35 cellular contexts compared by ENCODE assay signal in genomic region chr9:137336735-137337134, GRCh38.
"Had no signal": no experiment of that assay in that cellular context is flagged by ENCODE, and none has a peak within 500 bp of the region (broad histone marks: within the 10 kb centered on the region; RNA-seq: fewer than 3 reads in every experiment).

No MANE protein-coding gene starts in this region.

- H3K4me3 Mint-ChIP-seq: activated B cell treated with CpG ODN at 0.5 μM for 24 hours; activated CD4-positive, alpha-beta memory T cell treated with anti-CD3 and anti-CD28 coated beads, Interleukin-2, amount 10 ng/mL, durations not matched to agents 7 days and 5 days; activated CD4-positive, alpha-beta T cell treated with anti-CD3 and anti-CD28 coated beads, Interleukin-2, amount 10 ng/mL, durations not matched to agents 7 days and 5 days; activated CD8-positive, alpha-beta memory T cell treated with anti-CD3 and anti-CD28 coated beads, Interleukin-2, amount 10 ng/mL, durations not matched to agents 7 days and 5 days; activated CD8-positive, alpha-beta T cell treated with anti-CD3 and anti-CD28 coated beads, Interleukin-2, amount 10 ng/mL, durations not matched to agents 7 days and 5 days; activated naive CD4-positive, alpha-beta T cell treated with anti-CD3 and anti-CD28 coated beads, Interleukin-2, amount 10 ng/mL, durations not matched to agents 7 days and 5 days; activated naive CD4-positive, alpha-beta T cell treated with anti-CD3 and anti-CD28 coated beads, Interleukin-2, amount 50 U/mL, for 24 hours; activated naive CD8-positive, alpha-beta T cell; activated naive CD8-positive, alpha-beta T cell treated with anti-CD3 and anti-CD28 coated beads, Interleukin-2, amount 10 ng/mL, durations not matched to agents 7 days and 5 days; activated naive CD8-positive, alpha-beta T cell treated with anti-CD3 and anti-CD28 coated beads, Interleukin-2, amount 50 U/mL, for 24 hours; activated T-cell treated with anti-CD3 and anti-CD28 coated beads, Interleukin-2, amount 50 U/mL, for 4 hours; T-helper 1 cell treated with Interleukin-12 subunit alpha and Interleukin-12 subunit beta and Interleukin-4 antibody, amounts not matched to agents 30 μg/mL and 1 μg/mL, for 36 hours; T-helper 2 cell treated with Interferon-gamma antibody and Interleukin-4, amounts not matched to agents 5 μg/mL and 100 μg/mL, for 36 hours had no signal

- H3K27me3 Mint-ChIP-seq: activated CD4-positive, alpha-beta T cell treated with anti-CD3 and anti-CD28 coated beads, Interleukin-2, amount 10 ng/mL, durations not matched to agents 7 days and 5 days; activated CD8-positive, alpha-beta memory T cell treated with anti-CD3 and anti-CD28 coated beads, Interleukin-2, amount 10 ng/mL, durations not matched to agents 7 days and 5 days; activated naive CD4-positive, alpha-beta T cell treated with anti-CD3 and anti-CD28 coated beads, Interleukin-2, amount 10 ng/mL, durations not matched to agents 7 days and 5 days; activated naive CD4-positive, alpha-beta T cell treated with anti-CD3 and anti-CD28 coated beads, Interleukin-2, amount 50 U/mL, for 24 hours; activated naive CD8-positive, alpha-beta T cell; activated naive CD8-positive, alpha-beta T cell treated with anti-CD3 and anti-CD28 coated beads, Interleukin-2, amount 10 ng/mL, durations not matched to agents 7 days and 5 days; activated naive CD8-positive, alpha-beta T cell treated with anti-CD3 and anti-CD28 coated beads, Interleukin-2, amount 50 U/mL, for 24 hours had no signal

- H3K27me3 ChIP-seq: ascending aorta, body of pancreas, brain microvascular endothelial cell, breast epithelium had no signal

- H3K9me3 ChIP-seq: body of pancreas had no signal

- FAIRE-seq: colon, TTC549 had no signal

- H3K4me1 Mint-ChIP-seq: activated CD4-positive, alpha-beta memory T cell treated with anti-CD3 and anti-CD28 coated beads, Interleukin-2, amount 10 ng/mL, durations not matched to agents 7 days and 5 days; activated CD8-positive, alpha-beta memory T cell treated with anti-CD3 and anti-CD28 coated beads, Interleukin-2, amount 10 ng/mL, durations not matched to agents 7 days and 5 days; activated naive CD8-positive, alpha-beta T cell treated with anti-CD3 and anti-CD28 coated beads, Interleukin-2, amount 50 U/mL, for 24 hours had no signal

- H3K27ac Mint-ChIP-seq: activated B cell treated with CpG ODN at 0.5 μM for 24 hours; activated CD4-positive, alpha-beta memory T cell treated with anti-CD3 and anti-CD28 coated beads, Interleukin-2, amount 10 ng/mL, durations not matched to agents 7 days and 5 days; activated CD4-positive, alpha-beta T cell treated with anti-CD3 and anti-CD28 coated beads, Interleukin-2, amount 10 ng/mL, durations not matched to agents 7 days and 5 days; activated CD8-positive, alpha-beta memory T cell treated with anti-CD3 and anti-CD28 coated beads, Interleukin-2, amount 10 ng/mL, durations not matched to agents 7 days and 5 days; activated CD8-positive, alpha-beta T cell treated with anti-CD3 and anti-CD28 coated beads, Interleukin-2, amount 10 ng/mL, durations not matched to agents 7 days and 5 days; activated naive CD4-positive, alpha-beta T cell treated with anti-CD3 and anti-CD28 coated beads, Interleukin-2, amount 10 ng/mL, durations not matched to agents 7 days and 5 days; activated naive CD4-positive, alpha-beta T cell treated with anti-CD3 and anti-CD28 coated beads, Interleukin-2, amount 50 U/mL, for 24 hours; activated naive CD8-positive, alpha-beta T cell; activated naive CD8-positive, alpha-beta T cell treated with anti-CD3 and anti-CD28 coated beads, Interleukin-2, amount 10 ng/mL, durations not matched to agents 7 days and 5 days; activated naive CD8-positive, alpha-beta T cell treated with anti-CD3 and anti-CD28 coated beads, Interleukin-2, amount 50 U/mL, for 24 hours; activated T-helper 2 cell treated with anti-CD3 and anti-CD28 coated beads, Interferon-gamma antibody, Interleukin-2, Interleukin-4, amounts not matched to agents 10 μg/mL and 5 μg/mL and 100 μg/mL, durations not matched to agents 14 hours and 24 hours and 36 hours; T-helper 1 cell treated with Interleukin-12 subunit alpha and Interleukin-12 subunit beta and Interleukin-4 antibody, amounts not matched to agents 30 μg/mL and 1 μg/mL, for 36 hours; T-helper 2 cell treated with Interferon-gamma antibody and Interleukin-4, amounts not matched to agents 5 μg/mL and 100 μg/mL, for 36 hours had no signal

- H3K27ac ChIP-seq: ascending aorta, body of pancreas, brain microvascular endothelial cell, breast epithelium, VCaP had no signal

- H3K36me3 Mint-ChIP-seq: activated CD8-positive, alpha-beta memory T cell treated with anti-CD3 and anti-CD28 coated beads, Interleukin-2, amount 10 ng/mL, durations not matched to agents 7 days and 5 days; activated naive CD4-positive, alpha-beta T cell treated with anti-CD3 and anti-CD28 coated beads, Interleukin-2, amount 10 ng/mL, durations not matched to agents 7 days and 5 days had no signal

- ATAC-seq: activated CD8-positive, alpha-beta memory T cell treated with anti-CD3 and anti-CD28 coated beads, Interleukin-2, amount 10 ng/mL, durations not matched to agents 7 days and 5 days; activated CD8-positive, alpha-beta T cell treated with anti-CD3 and anti-CD28 coated beads, Interleukin-2, amount 10 ng/mL, durations not matched to agents 7 days and 5 days; activated naive CD8-positive, alpha-beta T cell treated with anti-CD3 and anti-CD28 coated beads, Interleukin-2, amount 50 U/mL, for 24 hours; activated T-cell treated with anti-CD3 and anti-CD28 coated beads, Interleukin-2, amount 50 U/mL, for 4 hours; body of pancreas had no signal

- H3K9me3 Mint-ChIP-seq: activated naive CD4-positive, alpha-beta T cell treated with anti-CD3 and anti-CD28 coated beads, Interleukin-2, amount 50 U/mL, for 24 hours had no signal

- H3K36me3 ChIP-seq: ascending aorta, brain microvascular endothelial cell, breast epithelium had no signal

- H3K4me1 ChIP-seq: ascending aorta, body of pancreas, breast epithelium had no signal

- DNase-seq: activated B cell treated with CpG ODN at 0.5 μM for 24 hours; activated CD4-positive, alpha-beta memory T cell treated with anti-CD3 and anti-CD28 coated beads, Interleukin-2, amount 10 ng/mL, durations not matched to agents 7 days and 5 days; activated CD4-positive, alpha-beta T cell treated with anti-CD3 and anti-CD28 coated beads for 48 hours; activated CD4-positive, alpha-beta T cell treated with anti-CD3 and anti-CD28 coated beads, Interleukin-2, amount 10 ng/mL, durations not matched to agents 7 days and 5 days; activated CD4-positive, alpha-beta T cell treated with anti-CD3 and anti-CD28 coated beads, Interleukin-2, amount 50 U/mL, for 48 hours; activated CD4-positive, CD25-positive, alpha-beta regulatory T cell treated with anti-CD3 and anti-CD28 coated beads, Interleukin-2, amount 50 U/mL, for 72 hours; activated CD8-positive, alpha-beta memory T cell treated with anti-CD3 and anti-CD28 coated beads for 24 hours; activated CD8-positive, alpha-beta memory T cell treated with anti-CD3 and anti-CD28 coated beads, Interleukin-2, amount 10 ng/mL, durations not matched to agents 7 days and 5 days; activated CD8-positive, alpha-beta memory T cell treated with anti-CD3 and anti-CD28 coated beads, Interleukin-2, amount 50 U/mL, for 48 hours; activated CD8-positive, alpha-beta T cell treated with anti-CD3 and anti-CD28 coated beads, Interleukin-2, amount 10 ng/mL, durations not matched to agents 7 days and 5 days; activated effector memory CD4-positive, alpha-beta T cell treated with Interleukin-2 at 50 U/mL for 16 hours; activated gamma-delta T cell; activated naive CD4-positive, alpha-beta T cell treated with anti-CD3 and anti-CD28 coated beads, Interleukin-2, amount 10 ng/mL, durations not matched to agents 7 days and 5 days; activated naive CD4-positive, alpha-beta T cell treated with Interleukin-2 at 50 U/mL for 16 hours; activated naive CD8-positive, alpha-beta T cell treated with anti-CD3 and anti-CD28 coated beads, Interleukin-2, amount 10 ng/mL, durations not matched to agents 7 days and 5 days; activated naive CD8-positive, alpha-beta T cell treated with anti-CD3 and anti-CD28 coated beads, Interleukin-2, amount 50 U/mL, for 24 hours; activated T-cell treated with anti-CD3 and anti-CD28 coated beads, Interleukin-2, amount 50 U/mL, for 4 hours; amygdala; anterior cingulate cortex; body of pancreas; brain microvascular endothelial cell; central memory CD4-positive, alpha-beta T cell; T-helper 1 cell; T-helper 2 cell; T-helper 9 cell had no signal

- H3K4me3 ChIP-seq: ascending aorta, body of pancreas, breast epithelium had no signal
